1 cellular context compared by ENCODE assay signal in genomic region chr5:149442563-149443182, GRCh38.
TF ChIP-seq lines count a peak whose summit lies in the region.

No MANE protein-coding gene starts in this region.

TF ChIP-seq in HepG2, 621 proteins besides CTCF, POLR2A, EP300 and RAD21 (continued from another document and continues in another):
- TF ChIP-seq REST (IDR thresholded peaks at IDR 0.05; ENCODE audit: borderline replicate concordance in 1 of 2, low read depth in 1 of 2, low read length in 2 of 2): no peak
- 0 out of 2 replicates have a peak, but pooled peaks have one; percentile 34 for TF ChIP-seq DPF2 (CRISPR knock-in tag; IDR thresholded peaks at IDR 0.05; ENCODE audit: borderline replicate concordance, low read depth)
- TF ChIP-seq UBTF (CRISPR knock-in tag; IDR thresholded peaks at IDR 0.05): peak; percentile 36; the same call in 1 of the 2 replicates
- no peak for TF ChIP-seq ZNF674 (CRISPR knock-in tag; IDR thresholded peaks at IDR 0.05; ENCODE audit: low read depth)
- 0 out of 2 replicates have a peak, but pooled peaks have one; percentile 43 for TF ChIP-seq ZNF567 (CRISPR knock-in tag; IDR thresholded peaks at IDR 0.05; ENCODE audit: borderline replicate concordance)
- TF ChIP-seq ZFX (CRISPR knock-in tag; IDR thresholded peaks at IDR 0.05; ENCODE audit: low read depth): peak; percentile 77
- TF ChIP-seq STAG1 (CRISPR knock-in tag; IDR thresholded peaks at IDR 0.05): peak; percentile 86
- TF ChIP-seq KMT2A (CRISPR knock-in tag; IDR thresholded peaks at IDR 0.05): 0 out of 2 replicates have a peak, but pooled peaks have one; percentile 38
- TF ChIP-seq BCL6 (CRISPR knock-in tag; IDR thresholded peaks at IDR 0.05): peak; percentile 38; the same call in 1 of the 2 replicates
- no peak for TF ChIP-seq SOX6 (IDR thresholded peaks at IDR 0.05)
- peak; percentile 55; the same call in 1 of the 2 replicates for TF ChIP-seq SOX6 (CRISPR knock-in tag; IDR thresholded peaks at IDR 0.05)
- no peak for TF ChIP-seq YEATS4 (CRISPR knock-in tag; IDR thresholded peaks at IDR 0.05; ENCODE audit: borderline replicate concordance)
- TF ChIP-seq AHDC1 (CRISPR knock-in tag; IDR thresholded peaks at IDR 0.05; ENCODE audit: borderline replicate concordance): 0 out of 2 replicates have a peak, but pooled peaks have one; percentile 21
- 0 out of 2 replicates have a peak, but pooled peaks have one; percentile 43 for TF ChIP-seq ZNF430 (CRISPR knock-in tag; IDR thresholded peaks at IDR 0.05)
- no peak for TF ChIP-seq ZNF34 (CRISPR knock-in tag; IDR thresholded peaks at IDR 0.05; ENCODE audit: borderline replicate concordance)
- 0 out of 2 replicates have a peak, but pooled peaks have one; percentile 44 for TF ChIP-seq ZNF205 (CRISPR knock-in tag; IDR thresholded peaks at IDR 0.05)
- no peak for TF ChIP-seq TGIF2 (CRISPR knock-in tag; IDR thresholded peaks at IDR 0.05)
- TF ChIP-seq CENPBD1 (CRISPR knock-in tag; IDR thresholded peaks at IDR 0.05; ENCODE audit: borderline replicate concordance, low read depth): no peak
- TF ChIP-seq SOX13 (IDR thresholded peaks at IDR 0.05): no peak
- TF ChIP-seq SOX13 (CRISPR knock-in tag; conservative IDR thresholded peaks at IDR 0.05 in 1 of 2, IDR thresholded peaks at IDR 0.05 in 1 of 2): peak in 1 of 2 experiments; percentile 28; a peak in 1 of 4 replicates
- no peak for TF ChIP-seq NPAS2 (CRISPR knock-in tag; IDR thresholded peaks at IDR 0.05; ENCODE audit: borderline replicate concordance)
- TF ChIP-seq USF2 (IDR thresholded peaks at IDR 0.05; ENCODE audit: low read depth, low read length): no peak
- no peak for TF ChIP-seq USF2 (CRISPR knock-in tag; IDR thresholded peaks at IDR 0.05; ENCODE audit: borderline replicate concordance)
- TF ChIP-seq ELF1 (CRISPR knock-in tag; IDR thresholded peaks at IDR 0.05): 0 out of 2 replicates have a peak, but pooled peaks have one; percentile 21
- TF ChIP-seq ZNF605 (CRISPR knock-in tag; IDR thresholded peaks at IDR 0.05): peak; percentile 75; the same call in 1 of the 2 replicates
- no peak for TF ChIP-seq TFE3 (CRISPR knock-in tag; IDR thresholded peaks at IDR 0.05)
- TF ChIP-seq ATF2 (CRISPR knock-in tag; IDR thresholded peaks at IDR 0.05): 0 out of 2 replicates have a peak, but pooled peaks have one; percentile 49
- peak; percentile 45; the same call in 1 of the 2 replicates for TF ChIP-seq ZNF788 (CRISPR knock-in tag; IDR thresholded peaks at IDR 0.05; ENCODE audit: borderline replicate concordance)
- TF ChIP-seq EED (CRISPR knock-in tag; IDR thresholded peaks at IDR 0.05): no peak
- no peak for TF ChIP-seq RCOR2 (CRISPR knock-in tag; IDR thresholded peaks at IDR 0.05)
- TF ChIP-seq FIP1L1 (IDR thresholded peaks at IDR 0.05; ENCODE audit: borderline replicate concordance, insufficient read depth, low read depth, low read length): 0 out of 2 replicates have a peak, but pooled peaks have one; percentile 41
- peak; percentile 31 for TF ChIP-seq GABPB1 (CRISPR knock-in tag; IDR thresholded peaks at IDR 0.05)
- TF ChIP-seq TARDBP (CRISPR knock-in tag; IDR thresholded peaks at IDR 0.05): peak; percentile 51; the same call in 1 of the 2 replicates
- peak; percentile 36; the same call in 1 of the 3 replicates for TF ChIP-seq MXI1 (IDR thresholded peaks at IDR 0.05; ENCODE audit: borderline replicate concordance, low read depth, low read length)
- TF ChIP-seq RBM39 (IDR thresholded peaks at IDR 0.05; ENCODE audit: low read depth, low read length, poor library complexity, severe bottlenecking): peak; percentile 51
- no peak for TF ChIP-seq NFE2 (CRISPR knock-in tag; IDR thresholded peaks at IDR 0.05)
- peak; percentile 62; the same call in 1 of the 2 replicates for TF ChIP-seq ERF (CRISPR knock-in tag; IDR thresholded peaks at IDR 0.05)
